In genomic region chr5:122140900-122141299, GRCh38 we compare ENCODE assay signal across 8 cellular contexts. TPM values are rescaled to one million over a fixed set of nuclear protein-coding genes. Genes with fewer than 3 reads are reported as not detected.
"Had no signal": no experiment of that assay in that cellular context is flagged by ENCODE, and none has a peak within 500 bp of the region (broad histone marks: within the 10 kb centered on the region; RNA-seq: fewer than 3 reads in every experiment).

No MANE protein-coding gene starts in this region.

- H3K4me2 ChIP-seq: GM23338 had no signal

- H2AFZ ChIP-seq: GM23338 had no signal

- DNase-seq: H9, HCEC 1CT, KG1 had no signal

- H3K4me3 ChIP-seq: GM23338, K562 had no signal

- H3K27ac ChIP-seq: HL-60 had no signal

- ATAC-seq: GM23338, HepG2 had no signal

RNA-seq across cellular contexts. Expression of gene ZNF474, which starts 11.6 kb away (rescaled TPM):
- total RNA-seq: H1, H9 had no signal
- polyA plus RNA-seq: GM23338, H1, HepG2 had no signal
